Comparison of ENCODE assay signal across 1 cellular context in the genomic region with DNA sequence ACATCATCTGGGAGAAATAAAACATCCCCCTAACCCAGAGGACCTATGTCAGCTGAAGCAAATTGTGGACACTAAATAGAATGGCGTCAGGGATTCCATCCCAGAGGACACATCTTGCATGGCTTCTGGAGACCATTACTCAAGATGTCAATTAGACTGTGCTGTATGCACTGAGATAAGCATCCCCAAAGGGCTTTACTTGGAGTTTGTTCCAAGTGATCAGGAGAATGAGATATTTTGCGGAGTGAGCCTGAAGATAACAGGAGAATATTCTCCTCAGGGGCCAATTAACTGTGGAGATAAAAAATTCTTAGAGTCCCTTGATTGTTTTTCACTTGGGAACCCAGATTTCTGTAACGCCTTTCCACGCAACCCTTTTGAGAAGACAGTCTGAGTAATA.
TF ChIP-seq lines count a peak whose summit lies in the region.

No MANE protein-coding gene starts in this region.

TF ChIP-seq in K562, 482 proteins besides CTCF, POLR2A, EP300 and RAD21 (continued from another document and continues in another):
- TF ChIP-seq, protein P1, sequence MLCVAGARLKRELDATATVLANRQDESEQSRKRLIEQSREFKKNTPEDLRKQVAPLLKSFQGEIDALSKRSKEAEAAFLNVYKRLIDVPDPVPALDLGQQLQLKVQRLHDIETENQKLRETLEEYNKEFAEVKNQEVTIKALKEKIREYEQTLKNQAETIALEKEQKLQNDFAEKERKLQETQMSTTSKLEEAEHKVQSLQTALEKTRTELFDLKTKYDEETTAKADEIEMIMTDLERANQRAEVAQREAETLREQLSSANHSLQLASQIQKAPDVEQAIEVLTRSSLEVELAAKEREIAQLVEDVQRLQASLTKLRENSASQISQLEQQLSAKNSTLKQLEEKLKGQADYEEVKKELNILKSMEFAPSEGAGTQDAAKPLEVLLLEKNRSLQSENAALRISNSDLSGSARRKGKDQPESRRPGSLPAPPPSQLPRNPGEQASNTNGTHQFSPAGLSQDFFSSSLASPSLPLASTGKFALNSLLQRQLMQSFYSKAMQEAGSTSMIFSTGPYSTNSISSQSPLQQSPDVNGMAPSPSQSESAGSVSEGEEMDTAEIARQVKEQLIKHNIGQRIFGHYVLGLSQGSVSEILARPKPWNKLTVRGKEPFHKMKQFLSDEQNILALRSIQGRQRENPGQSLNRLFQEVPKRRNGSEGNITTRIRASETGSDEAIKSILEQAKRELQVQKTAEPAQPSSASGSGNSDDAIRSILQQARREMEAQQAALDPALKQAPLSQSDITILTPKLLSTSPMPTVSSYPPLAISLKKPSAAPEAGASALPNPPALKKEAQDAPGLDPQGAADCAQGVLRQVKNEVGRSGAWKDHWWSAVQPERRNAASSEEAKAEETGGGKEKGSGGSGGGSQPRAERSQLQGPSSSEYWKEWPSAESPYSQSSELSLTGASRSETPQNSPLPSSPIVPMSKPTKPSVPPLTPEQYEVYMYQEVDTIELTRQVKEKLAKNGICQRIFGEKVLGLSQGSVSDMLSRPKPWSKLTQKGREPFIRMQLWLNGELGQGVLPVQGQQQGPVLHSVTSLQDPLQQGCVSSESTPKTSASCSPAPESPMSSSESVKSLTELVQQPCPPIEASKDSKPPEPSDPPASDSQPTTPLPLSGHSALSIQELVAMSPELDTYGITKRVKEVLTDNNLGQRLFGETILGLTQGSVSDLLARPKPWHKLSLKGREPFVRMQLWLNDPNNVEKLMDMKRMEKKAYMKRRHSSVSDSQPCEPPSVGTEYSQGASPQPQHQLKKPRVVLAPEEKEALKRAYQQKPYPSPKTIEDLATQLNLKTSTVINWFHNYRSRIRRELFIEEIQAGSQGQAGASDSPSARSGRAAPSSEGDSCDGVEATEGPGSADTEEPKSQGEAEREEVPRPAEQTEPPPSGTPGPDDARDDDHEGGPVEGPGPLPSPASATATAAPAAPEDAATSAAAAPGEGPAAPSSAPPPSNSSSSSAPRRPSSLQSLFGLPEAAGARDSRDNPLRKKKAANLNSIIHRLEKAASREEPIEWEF (CRISPR knock-in tag; IDR thresholded peaks at IDR 0.05), result no peak
- TF ChIP-seq EP400 (IDR thresholded peaks at IDR 0.05), result no peak
- TF ChIP-seq TEAD1 (CRISPR knock-in tag; IDR thresholded peaks at IDR 0.05), result peak in 1 of 2 experiments; percentile 81; a peak in 2 of 4 replicates
- no peak for TF ChIP-seq EWSR1 (IDR thresholded peaks at IDR 0.05; ENCODE audit: borderline replicate concordance, low read depth, partially characterized antibody)
- TF ChIP-seq EZH2 (IDR thresholded peaks at IDR 0.05; ENCODE audit: borderline replicate concordance, low read depth, low read length), result no peak
- TF ChIP-seq SMAD4 (CRISPR knock-in tag; conservative IDR thresholded peaks at IDR 0.05), result peak; percentile 30; the same call in 1 of the 2 replicates
- no peak for TF ChIP-seq KLF13 (tag; IDR thresholded peaks at IDR 0.05; ENCODE audit: borderline replicate concordance, low read depth)
- TF ChIP-seq JUND (IDR thresholded peaks at IDR 0.05; ENCODE audit: borderline replicate concordance, low read depth, low read length), result no peak
- 0 out of 3 replicates have a peak, but pooled peaks have one; percentile 21 for TF ChIP-seq JUND (tag; IDR thresholded peaks at IDR 0.05; ENCODE audit: borderline replicate concordance, low read depth, low read length)
- no peak for TF ChIP-seq FIP1L1 (IDR thresholded peaks at IDR 0.05; ENCODE audit: low read depth, low read length, poor library complexity, severe bottlenecking)
- TF ChIP-seq NFE2L1 (tag; IDR thresholded peaks at IDR 0.05; ENCODE audit: borderline replicate concordance, low read depth), result no peak
- no peak for TF ChIP-seq ZSCAN29 (IDR thresholded peaks at IDR 0.05)
- TF ChIP-seq, protein P2, sequence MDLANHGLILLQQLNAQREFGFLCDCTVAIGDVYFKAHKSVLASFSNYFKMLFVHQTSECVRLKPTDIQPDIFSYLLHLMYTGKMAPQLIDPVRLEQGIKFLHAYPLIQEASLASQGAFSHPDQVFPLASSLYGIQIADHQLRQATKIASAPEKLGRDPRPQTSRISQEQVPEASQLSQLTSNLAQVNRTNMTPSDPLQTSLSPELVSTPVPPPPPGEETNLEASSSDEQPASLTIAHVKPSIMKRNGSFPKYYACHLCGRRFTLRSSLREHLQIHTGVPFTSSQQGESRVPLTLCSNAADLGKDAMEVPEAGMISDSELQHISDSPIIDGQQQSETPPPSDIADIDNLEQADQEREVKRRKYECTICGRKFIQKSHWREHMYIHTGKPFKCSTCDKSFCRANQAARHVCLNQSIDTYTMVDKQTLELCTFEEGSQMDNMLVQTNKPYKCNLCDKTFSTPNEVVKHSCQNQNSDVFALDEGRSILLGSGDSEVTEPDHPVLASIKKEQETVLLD (IDR thresholded peaks at IDR 0.05), result no peak
- no peak for TF ChIP-seq MAFG (tag; conservative IDR thresholded peaks at IDR 0.05)
- no peak for TF ChIP-seq KLF16 (IDR thresholded peaks at IDR 0.05)
- no peak for TF ChIP-seq ZNF384 (IDR thresholded peaks at IDR 0.05; ENCODE audit: low read depth, low read length)
- TF ChIP-seq BHLHE40 (IDR thresholded peaks at IDR 0.05; ENCODE audit: low read length), result no peak
- TF ChIP-seq NFYB (IDR thresholded peaks at IDR 0.05; ENCODE audit: extremely low read depth, insufficient read length), result no peak
- TF ChIP-seq, protein P3, sequence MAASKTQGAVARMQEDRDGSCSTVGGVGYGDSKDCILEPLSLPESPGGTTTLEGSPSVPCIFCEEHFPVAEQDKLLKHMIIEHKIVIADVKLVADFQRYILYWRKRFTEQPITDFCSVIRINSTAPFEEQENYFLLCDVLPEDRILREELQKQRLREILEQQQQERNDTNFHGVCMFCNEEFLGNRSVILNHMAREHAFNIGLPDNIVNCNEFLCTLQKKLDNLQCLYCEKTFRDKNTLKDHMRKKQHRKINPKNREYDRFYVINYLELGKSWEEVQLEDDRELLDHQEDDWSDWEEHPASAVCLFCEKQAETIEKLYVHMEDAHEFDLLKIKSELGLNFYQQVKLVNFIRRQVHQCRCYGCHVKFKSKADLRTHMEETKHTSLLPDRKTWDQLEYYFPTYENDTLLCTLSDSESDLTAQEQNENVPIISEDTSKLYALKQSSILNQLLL (CRISPR knock-in tag; IDR thresholded peaks at IDR 0.05; ENCODE audit: borderline replicate concordance), result no peak
- TF ChIP-seq CTBP1 (IDR thresholded peaks at IDR 0.05; ENCODE audit: borderline replicate concordance), result peak; percentile 73; the same call in 1 of the 2 replicates
- no peak for TF ChIP-seq PHB (CRISPR knock-in tag; IDR thresholded peaks at IDR 0.05)
- no peak for TF ChIP-seq ZNF232 (CRISPR knock-in tag; IDR thresholded peaks at IDR 0.05)
- TF ChIP-seq MTF1 (CRISPR knock-in tag; IDR thresholded peaks at IDR 0.05; ENCODE audit: borderline replicate concordance), result no peak
- TF ChIP-seq RNF2 (IDR thresholded peaks at IDR 0.05), result no peak
- TF ChIP-seq, protein P4, sequence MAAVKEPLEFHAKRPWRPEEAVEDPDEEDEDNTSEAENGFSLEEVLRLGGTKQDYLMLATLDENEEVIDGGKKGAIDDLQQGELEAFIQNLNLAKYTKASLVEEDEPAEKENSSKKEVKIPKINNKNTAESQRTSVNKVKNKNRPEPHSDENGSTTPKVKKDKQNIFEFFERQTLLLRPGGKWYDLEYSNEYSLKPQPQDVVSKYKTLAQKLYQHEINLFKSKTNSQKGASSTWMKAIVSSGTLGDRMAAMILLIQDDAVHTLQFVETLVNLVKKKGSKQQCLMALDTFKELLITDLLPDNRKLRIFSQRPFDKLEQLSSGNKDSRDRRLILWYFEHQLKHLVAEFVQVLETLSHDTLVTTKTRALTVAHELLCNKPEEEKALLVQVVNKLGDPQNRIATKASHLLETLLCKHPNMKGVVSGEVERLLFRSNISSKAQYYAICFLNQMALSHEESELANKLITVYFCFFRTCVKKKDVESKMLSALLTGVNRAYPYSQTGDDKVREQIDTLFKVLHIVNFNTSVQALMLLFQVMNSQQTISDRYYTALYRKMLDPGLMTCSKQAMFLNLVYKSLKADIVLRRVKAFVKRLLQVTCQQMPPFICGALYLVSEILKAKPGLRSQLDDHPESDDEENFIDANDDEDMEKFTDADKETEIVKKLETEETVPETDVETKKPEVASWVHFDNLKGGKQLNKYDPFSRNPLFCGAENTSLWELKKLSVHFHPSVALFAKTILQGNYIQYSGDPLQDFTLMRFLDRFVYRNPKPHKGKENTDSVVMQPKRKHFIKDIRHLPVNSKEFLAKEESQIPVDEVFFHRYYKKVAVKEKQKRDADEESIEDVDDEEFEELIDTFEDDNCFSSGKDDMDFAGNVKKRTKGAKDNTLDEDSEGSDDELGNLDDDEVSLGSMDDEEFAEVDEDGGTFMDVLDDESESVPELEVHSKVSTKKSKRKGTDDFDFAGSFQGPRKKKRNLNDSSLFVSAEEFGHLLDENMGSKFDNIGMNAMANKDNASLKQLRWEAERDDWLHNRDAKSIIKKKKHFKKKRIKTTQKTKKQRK (IDR thresholded peaks at IDR 0.05; ENCODE audit: borderline replicate concordance, low read depth, low read length), result no peak
- TF ChIP-seq MCM5 (IDR thresholded peaks at IDR 0.05; ENCODE audit: low read depth), result no peak
- TF ChIP-seq, protein P5, sequence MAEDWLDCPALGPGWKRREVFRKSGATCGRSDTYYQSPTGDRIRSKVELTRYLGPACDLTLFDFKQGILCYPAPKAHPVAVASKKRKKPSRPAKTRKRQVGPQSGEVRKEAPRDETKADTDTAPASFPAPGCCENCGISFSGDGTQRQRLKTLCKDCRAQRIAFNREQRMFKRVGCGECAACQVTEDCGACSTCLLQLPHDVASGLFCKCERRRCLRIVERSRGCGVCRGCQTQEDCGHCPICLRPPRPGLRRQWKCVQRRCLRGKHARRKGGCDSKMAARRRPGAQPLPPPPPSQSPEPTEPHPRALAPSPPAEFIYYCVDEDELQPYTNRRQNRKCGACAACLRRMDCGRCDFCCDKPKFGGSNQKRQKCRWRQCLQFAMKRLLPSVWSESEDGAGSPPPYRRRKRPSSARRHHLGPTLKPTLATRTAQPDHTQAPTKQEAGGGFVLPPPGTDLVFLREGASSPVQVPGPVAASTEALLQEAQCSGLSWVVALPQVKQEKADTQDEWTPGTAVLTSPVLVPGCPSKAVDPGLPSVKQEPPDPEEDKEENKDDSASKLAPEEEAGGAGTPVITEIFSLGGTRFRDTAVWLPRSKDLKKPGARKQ (CRISPR knock-in tag; IDR thresholded peaks at IDR 0.05), result no peak
- no peak for TF ChIP-seq ZNF23 (CRISPR knock-in tag; IDR thresholded peaks at IDR 0.05)
- TF ChIP-seq, protein P6, sequence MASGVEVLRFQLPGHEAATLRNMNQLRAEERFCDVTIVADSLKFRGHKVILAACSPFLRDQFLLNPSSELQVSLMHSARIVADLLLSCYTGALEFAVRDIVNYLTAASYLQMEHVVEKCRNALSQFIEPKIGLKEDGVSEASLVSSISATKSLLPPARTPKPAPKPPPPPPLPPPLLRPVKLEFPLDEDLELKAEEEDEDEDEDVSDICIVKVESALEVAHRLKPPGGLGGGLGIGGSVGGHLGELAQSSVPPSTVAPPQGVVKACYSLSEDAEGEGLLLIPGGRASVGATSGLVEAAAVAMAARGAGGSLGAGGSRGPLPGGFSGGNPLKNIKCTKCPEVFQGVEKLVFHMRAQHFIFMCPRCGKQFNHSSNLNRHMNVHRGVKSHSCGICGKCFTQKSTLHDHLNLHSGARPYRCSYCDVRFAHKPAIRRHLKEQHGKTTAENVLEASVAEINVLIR (CRISPR knock-in tag; IDR thresholded peaks at IDR 0.05), result no peak
- no peak for TF ChIP-seq EGR1 (conservative IDR thresholded peaks at IDR 0.05)
- no peak for TF ChIP-seq SMAD2 (IDR thresholded peaks at IDR 0.05; ENCODE audit: low read depth, low read length)
- TF ChIP-seq CSDE1 (IDR thresholded peaks at IDR 0.05), result no peak
